Comparison of ENCODE assay signal across 12 cellular contexts in genomic region chr13:106182404-106182803, GRCh38.
DNase-seq lines count a peak whose midpoint lies in the region; ATAC-seq and TF ChIP-seq lines count a peak whose summit lies in the region.
"Had no signal": no experiment of that assay in that cellular context is flagged by ENCODE, and none has a peak within 500 bp of the region (broad histone marks: within the 10 kb centered on the region; RNA-seq: fewer than 3 reads in every experiment).

No MANE protein-coding gene starts in this region.

- H3K36me3 Mint-ChIP-seq in stimulated activated memory B cell treated with anti-CD40 and anti-IgM and Interleukin-4, amounts not matched to agents 10 μg/mL and 1 μg/mL and 100 μg/mL, for 72 hours: no peaks in the 10 kb centered on the region
- H3K36me3 Mint-ChIP-seq: activated naive CD8-positive, alpha-beta T cell treated with anti-CD3 and anti-CD28 coated beads, Interleukin-2, amount 10 ng/mL, durations not matched to agents 7 days and 5 days; neural progenitor cell had no signal

- no peak overlapping the region for H3K4me3 Mint-ChIP-seq in stimulated activated memory B cell treated with anti-CD40 and anti-IgM and Interleukin-4, amounts not matched to agents 10 μg/mL and 1 μg/mL and 100 μg/mL, for 72 hours
- H3K4me3 Mint-ChIP-seq: activated naive CD8-positive, alpha-beta T cell treated with anti-CD3 and anti-CD28 coated beads, Interleukin-2, amount 10 ng/mL, durations not matched to agents 7 days and 5 days; neural progenitor cell had no signal

- no peaks in the 10 kb centered on the region for H3K27me3 Mint-ChIP-seq in stimulated activated memory B cell treated with anti-CD40 and anti-IgM and Interleukin-4, amounts not matched to agents 10 μg/mL and 1 μg/mL and 100 μg/mL, for 72 hours
- H3K27me3 Mint-ChIP-seq: activated naive CD8-positive, alpha-beta T cell treated with anti-CD3 and anti-CD28 coated beads, Interleukin-2, amount 10 ng/mL, durations not matched to agents 7 days and 5 days had no signal

- H3K9me3 Mint-ChIP-seq in stimulated activated memory B cell treated with anti-CD40 and anti-IgM and Interleukin-4, amounts not matched to agents 10 μg/mL and 1 μg/mL and 100 μg/mL, for 72 hours: peaks cover 6% of the 10 kb centered on the region

- POLR2A ChIA-PET in A673 (lab: Charles Lee; ENCODE audit: low non-redundant PET): no interaction called here

- ATAC-seq in GM18858 (IDR thresholded peaks at IDR 0.05; ENCODE audit: unreplicated experiment) (no peak), HG02588 (IDR thresholded peaks at IDR 0.05; ENCODE audit: unreplicated experiment) (no peak)
- ATAC-seq in stimulated activated memory B cell treated with anti-CD40 and anti-IgM and Interleukin-4, amounts not matched to agents 10 μg/mL and 1 μg/mL and 100 μg/mL, for 72 hours: no peak

- no peak overlapping the region for H3K4me3 ChIP-seq in A673 (ENCODE audit: low read depth, low read length, poor library complexity, severe bottlenecking)
- H3K4me3 ChIP-seq in HL-60 (replicated peaks; ENCODE audit: insufficient read depth, low read length): no peak overlapping the region
- no peak overlapping the region for H3K4me3 ChIP-seq in SJCRH30
- no peak overlapping the region for H3K4me3 ChIP-seq in fibroblast of pulmonary artery (replicated peaks; ENCODE audit: low read depth, low read length)
- H3K4me3 ChIP-seq: neural progenitor cell had no signal

- H3K4me1 ChIP-seq in A673 (ENCODE audit: insufficient read depth, low read length, poor library complexity, severe bottlenecking) (no peaks in the 10 kb centered on the region), SJCRH30 (no peaks in the 10 kb centered on the region)
- H3K4me1 ChIP-seq: neural progenitor cell had no signal

- no peak for TF ChIP-seq CTCF in A673 (conservative IDR thresholded peaks at IDR 0.05; ENCODE audit: low read depth, low read length)
- TF ChIP-seq CTCF in HL-60 (IDR thresholded peaks at IDR 0.05; ENCODE audit: insufficient read depth, low read length): no peak
- TF ChIP-seq CTCF in fibroblast of pulmonary artery (IDR thresholded peaks at IDR 0.05; ENCODE audit: low read length, missing control alignments): no peak

- no peak overlapping the region for H3K27ac Mint-ChIP-seq in stimulated activated memory B cell treated with anti-CD40 and anti-IgM and Interleukin-4, amounts not matched to agents 10 μg/mL and 1 μg/mL and 100 μg/mL, for 72 hours
- H3K27ac Mint-ChIP-seq: activated naive CD8-positive, alpha-beta T cell treated with anti-CD3 and anti-CD28 coated beads, Interleukin-2, amount 10 ng/mL, durations not matched to agents 7 days and 5 days; neural progenitor cell had no signal

- BruUV-seq in A673 (replicated peaks; lab: Mats Ljungman, UMichigan): no TSS peak

- peak; percentile 48 for DNase-seq in A673 (ENCODE audit: low spot score)
- DNase-seq in HL-60 (ENCODE audit: low read depth in 1 of 2, low spot score in 1 of 2): peak; percentile 30 to 64
- peak; percentile 8 to 18 for DNase-seq in SJCRH30
- peak; percentile 89 for DNase-seq in fibroblast of pulmonary artery (ENCODE audit: low read depth)
- no peak for DNase-seq in iPS-NIHi11 (ENCODE audit: low spot score)
- DNase-seq: activated CD4-positive, alpha-beta T cell treated with anti-CD3 and anti-CD28 coated beads for 1 hour; activated naive CD8-positive, alpha-beta T cell treated with anti-CD3 and anti-CD28 coated beads, Interleukin-2, amount 10 ng/mL, durations not matched to agents 7 days and 5 days had no signal

- CTCF ChIA-PET in A673 (lab: Charles Lee): no interaction called here

- H3K27me3 ChIP-seq in A673 (replicated peaks; ENCODE audit: insufficient read depth, low read depth, low read length, poor library complexity): no peaks in the 10 kb centered on the region
- H3K27me3 ChIP-seq in HL-60 (ENCODE audit: insufficient read depth, poor library complexity, severe bottlenecking): no peaks in the 10 kb centered on the region
- H3K27me3 ChIP-seq in SJCRH30: no peaks in the 10 kb centered on the region
- H3K27me3 ChIP-seq: BE2C, neural progenitor cell had no signal

- H3K27ac ChIP-seq in A673 (ENCODE audit: low read depth, low read length, poor library complexity, severe bottlenecking) (no peak overlapping the region), HL-60 (replicated peaks) (no peak overlapping the region), SJCRH30 (no peak overlapping the region)
- H3K27ac ChIP-seq: neural progenitor cell had no signal

- intact Hi-C loops in A673 (cut with micrococcal nuclease; ENCODE audit: unreplicated experiment): no loop called here

- no peaks in the 10 kb centered on the region for H3K36me3 ChIP-seq in A673 (ENCODE audit: insufficient read depth, low read length, poor library complexity, severe bottlenecking)
- no peaks in the 10 kb centered on the region for H3K36me3 ChIP-seq in SJCRH30
- H3K36me3 ChIP-seq: BE2C, neural progenitor cell had no signal

- H3K9me3 ChIP-seq in A673 (ENCODE audit: low read depth, low read length, poor library complexity, severe bottlenecking) (no peaks in the 10 kb centered on the region), SJCRH30 (replicated peaks) (no peaks in the 10 kb centered on the region)

- H3K4me1 Mint-ChIP-seq in stimulated activated memory B cell treated with anti-CD40 and anti-IgM and Interleukin-4, amounts not matched to agents 10 μg/mL and 1 μg/mL and 100 μg/mL, for 72 hours: no peaks in the 10 kb centered on the region
- H3K4me1 Mint-ChIP-seq: activated naive CD8-positive, alpha-beta T cell treated with anti-CD3 and anti-CD28 coated beads, Interleukin-2, amount 10 ng/mL, durations not matched to agents 7 days and 5 days had no signal
